1 cellular context compared by ENCODE assay signal in genomic region chr3:149010966-149011365, GRCh38.
TF ChIP-seq lines count a peak whose summit lies in the region.

No MANE protein-coding gene starts in this region.

TF ChIP-seq in IMR-90, 13 proteins besides CTCF, POLR2A, EP300 and RAD21 (continued from another document):
- TF ChIP-seq USF2 (IDR thresholded peaks at IDR 0.05; ENCODE audit: low read depth, low read length) (no peak), BHLHE40 (IDR thresholded peaks at IDR 0.05; ENCODE audit: low read depth, low read length) (no peak), NFE2L2 (IDR thresholded peaks at IDR 0.05; ENCODE audit: low read depth, low read length) (no peak), MXI1 (IDR thresholded peaks at IDR 0.05; ENCODE audit: borderline replicate concordance, low read depth, low read length) (no peak), MAZ (IDR thresholded peaks at IDR 0.05; ENCODE audit: borderline replicate concordance, low read depth, low read length) (no peak), CHD1 (IDR thresholded peaks at IDR 0.05; ENCODE audit: low read depth, low read length) (no peak), RCOR1 (IDR thresholded peaks at IDR 0.05; ENCODE audit: insufficient replicate concordance, low read length) (no peak), RFX5 (IDR thresholded peaks at IDR 0.05; ENCODE audit: low read depth, low read length) (no peak), FOS (IDR thresholded peaks at IDR 0.05; ENCODE audit: low read depth, low read length) (no peak), ELK1 (IDR thresholded peaks at IDR 0.05; ENCODE audit: borderline replicate concordance, low read depth, low read length) (no peak), CEBPB (IDR thresholded peaks at IDR 0.05; ENCODE audit: low read depth, low read length) (no peak)
